In the genomic region with DNA sequence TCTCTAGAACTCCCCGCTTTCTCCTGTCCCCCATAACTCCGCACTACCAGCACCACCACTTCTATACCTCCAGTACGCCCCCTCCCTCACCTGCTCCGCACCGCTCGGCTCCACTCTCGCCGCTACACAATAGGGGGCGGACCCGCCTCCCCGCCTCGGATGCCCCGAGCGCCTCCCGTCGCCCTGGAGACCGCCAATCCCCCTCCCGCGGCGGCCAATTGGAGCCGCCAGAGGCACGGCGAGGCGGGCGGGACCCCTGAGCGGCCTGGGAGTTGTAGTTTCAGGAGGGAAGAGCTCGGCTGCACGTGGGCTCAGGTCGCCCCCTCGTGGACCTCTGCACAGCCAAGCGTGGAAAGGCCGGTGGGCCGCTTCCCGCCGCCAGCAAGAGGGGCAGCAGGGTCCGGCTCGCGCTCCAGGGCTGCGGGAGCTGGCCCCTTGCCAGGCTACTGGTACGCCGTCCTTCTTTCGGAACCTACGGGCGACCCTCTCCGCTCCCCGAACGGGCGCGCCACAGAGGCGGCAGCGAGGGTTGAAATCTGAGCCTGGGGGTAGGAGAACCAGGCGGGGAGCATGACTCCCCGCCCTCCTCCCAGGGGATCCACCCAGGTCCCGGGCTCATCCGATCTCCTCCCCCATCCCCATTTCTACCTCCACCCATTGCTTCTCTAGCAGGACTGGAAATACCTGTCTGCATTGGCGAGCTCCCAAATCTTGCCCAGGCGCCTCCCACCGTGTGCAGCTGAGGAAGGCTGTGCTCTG, we compare ENCODE assay signal across 8 cellular contexts. TPM values are rescaled to one million over a fixed set of nuclear protein-coding genes. Genes with fewer than 3 reads are reported as not detected.
DNase-seq lines count a peak whose midpoint lies in the region; ATAC-seq and TF ChIP-seq lines count a peak whose summit lies in the region.

A gene with protein sequence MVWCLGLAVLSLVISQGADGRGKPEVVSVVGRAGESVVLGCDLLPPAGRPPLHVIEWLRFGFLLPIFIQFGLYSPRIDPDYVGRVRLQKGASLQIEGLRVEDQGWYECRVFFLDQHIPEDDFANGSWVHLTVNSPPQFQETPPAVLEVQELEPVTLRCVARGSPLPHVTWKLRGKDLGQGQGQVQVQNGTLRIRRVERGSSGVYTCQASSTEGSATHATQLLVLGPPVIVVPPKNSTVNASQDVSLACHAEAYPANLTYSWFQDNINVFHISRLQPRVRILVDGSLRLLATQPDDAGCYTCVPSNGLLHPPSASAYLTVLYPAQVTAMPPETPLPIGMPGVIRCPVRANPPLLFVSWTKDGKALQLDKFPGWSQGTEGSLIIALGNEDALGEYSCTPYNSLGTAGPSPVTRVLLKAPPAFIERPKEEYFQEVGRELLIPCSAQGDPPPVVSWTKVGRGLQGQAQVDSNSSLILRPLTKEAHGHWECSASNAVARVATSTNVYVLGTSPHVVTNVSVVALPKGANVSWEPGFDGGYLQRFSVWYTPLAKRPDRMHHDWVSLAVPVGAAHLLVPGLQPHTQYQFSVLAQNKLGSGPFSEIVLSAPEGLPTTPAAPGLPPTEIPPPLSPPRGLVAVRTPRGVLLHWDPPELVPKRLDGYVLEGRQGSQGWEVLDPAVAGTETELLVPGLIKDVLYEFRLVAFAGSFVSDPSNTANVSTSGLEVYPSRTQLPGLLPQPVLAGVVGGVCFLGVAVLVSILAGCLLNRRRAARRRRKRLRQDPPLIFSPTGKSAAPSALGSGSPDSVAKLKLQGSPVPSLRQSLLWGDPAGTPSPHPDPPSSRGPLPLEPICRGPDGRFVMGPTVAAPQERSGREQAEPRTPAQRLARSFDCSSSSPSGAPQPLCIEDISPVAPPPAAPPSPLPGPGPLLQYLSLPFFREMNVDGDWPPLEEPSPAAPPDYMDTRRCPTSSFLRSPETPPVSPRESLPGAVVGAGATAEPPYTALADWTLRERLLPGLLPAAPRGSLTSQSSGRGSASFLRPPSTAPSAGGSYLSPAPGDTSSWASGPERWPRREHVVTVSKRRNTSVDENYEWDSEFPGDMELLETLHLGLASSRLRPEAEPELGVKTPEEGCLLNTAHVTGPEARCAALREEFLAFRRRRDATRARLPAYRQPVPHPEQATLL (minus strand): TSS at position 131 of the 759 bp plus-strand sequence. CDS start 2,159 bp downstream, outside the sequence.

- no peaks in the 10 kb centered on the region for H3K36me3 ChIP-seq in SK-N-SH (replicated peaks in 1 of 2; ENCODE audit: control insufficient read depth in 1 of 2, insufficient read depth in 2 of 2, low read length in 1 of 2)
- no peaks in the 10 kb centered on the region for H3K36me3 ChIP-seq in transverse colon

- peak within 1 kb of the TSS; percentile 29; the same call in 1 of the 2 replicates for H3K9ac ChIP-seq in SK-N-SH

- H3K4me3 ChIP-seq in GM12875 (ENCODE audit: low read depth, low read length) = no peak within 1 kb of the TSS
- H3K4me3 ChIP-seq in LNCaP clone FGC (ENCODE audit: low read depth, low read length) = peak within 1 kb of the TSS; percentile 50
- H3K4me3 ChIP-seq in SK-N-SH (ENCODE audit: low read depth in 2 of 2, low read length in 1 of 2) = peak within 1 kb of the TSS; percentile 68 to 72
- peak within 1 kb of the TSS; percentile 12 to 53 (median 43) for H3K4me3 ChIP-seq in transverse colon

- H3K79me2 ChIP-seq in SK-N-SH (ENCODE audit: insufficient read depth) = no peaks in the 10 kb centered on the region

- TF ChIP-seq RAD21 in SK-N-SH (IDR thresholded peaks at IDR 0.05; ENCODE audit: low read length) = peak; percentile 61

- TF ChIP-seq POLR2A in transverse colon (IDR thresholded peaks at IDR 0.05) = no peak

- in situ Hi-C loops in transverse colon (cut with MboI; ENCODE audit: low pct_ligation_motif_present in 1 of 4, low pct_unique_long_range_greater_than_20kb in 1 of 4, low sequenced_read_pairs in 3 of 4) = no loop called here

- H3K27ac ChIP-seq in SK-N-SH (ENCODE audit: low read depth in 2 of 2, low read length in 1 of 2) = no peak within 1 kb of the TSS; a peak in 1 of 4 replicates
- H3K27ac ChIP-seq in transverse colon = peak within 1 kb of the TSS; percentile 42 to 75 (median 63)

- DNase-seq in LNCaP clone FGC (ENCODE audit: low read depth) = peak; percentile 96
- DNase-seq in SK-N-SH = peak; percentile 95
- DNase-seq in activated naive CD8-positive, alpha-beta T cell treated with anti-CD3 and anti-CD28 coated beads, Interleukin-2, amount 50 U/mL, for 16 hours (ENCODE audit: low read depth, low spot score) = peak; percentile 82
- DNase-seq in left cardiac atrium = peak; percentile 91
- peak; percentile 56 to 96 (median 74) for DNase-seq in posterior cingulate gyrus
- DNase-seq in transverse colon = peak; percentile 92

- peak within 1 kb of the TSS; percentile 92 for H3K4me2 ChIP-seq in SK-N-SH

- CTCF ChIA-PET in SK-N-SH (lab: Yijun Ruan, JAX) = interaction anchor here (0.7 to 6.3 kb wide), 29 partner anchors 10 to 177 kb away, joined by 3 to 101 read pairs (median 4); a partner anchor contains a TSS

- ATAC-seq in left cardiac atrium (peak; percentile 91 to 94), HG03196 (IDR thresholded peaks at IDR 0.05; ENCODE audit: unreplicated experiment) (no peak)

- peaks cover 0 to 36% of the 10 kb centered on the region in 2 experiments; a peak in 1 of 4 replicates for H3K4me1 ChIP-seq in SK-N-SH (ENCODE audit: control insufficient read depth in 1 of 2, insufficient read depth in 2 of 2, low read depth in 1 of 2, low read length in 1 of 2)
- H3K4me1 ChIP-seq in transverse colon = peaks cover 7 to 57% (median 39%) of the 10 kb centered on the region in 4 donors

- no peak for TF ChIP-seq EP300 in SK-N-SH (IDR thresholded peaks at IDR 0.05; ENCODE audit: borderline replicate concordance in 1 of 2, low read depth in 1 of 2, low read length in 1 of 2)
- TF ChIP-seq EP300 in transverse colon (IDR thresholded peaks at IDR 0.05; ENCODE audit: low read depth) = no peak

- no peaks in the 10 kb centered on the region for H3K9me2 ChIP-seq in SK-N-SH

- H3K9me3 ChIP-seq in SK-N-SH (no peaks in the 10 kb centered on the region), transverse colon (no peaks in the 10 kb centered on the region)

- intact Hi-C loops in left cardiac atrium (cut with DNase I) (no loop called here), posterior cingulate gyrus (cut with DNase I) (no loop called here), transverse colon (cut with DNase I; ENCODE audit: low total_unique reads) (no loop called here)

- no peaks in the 10 kb centered on the region for H3F3A ChIP-seq in SK-N-SH (replicated peaks; ENCODE audit: insufficient read depth)

- no peaks in the 10 kb centered on the region; the same call in 1 of the 2 replicates for H3K27me3 ChIP-seq in SK-N-SH (ENCODE audit: insufficient read depth)
- peaks cover 14% of the 10 kb centered on the region for H3K27me3 ChIP-seq in transverse colon

- H4K20me1 ChIP-seq in SK-N-SH (ENCODE audit: insufficient read depth) = no peaks in the 10 kb centered on the region

- POLR2A ChIA-PET in SK-N-SH (lab: Yijun Ruan, JAX) = interaction anchor here (0.7 to 1.2 kb wide), 2 partner anchors 22 to 58 kb away, joined by 3 read pairs; no protein-coding TSS in a partner anchor

- 8% methylated on average over 41 of the region's 58 CpGs for WGBS in SK-N-SH (ENCODE audit: low lambda C conversion rate)
- WGBS in transverse colon (ENCODE audit: low coverage in 1 of 2), 2 donors = 3 to 6% methylated on average over 6 to 50 of the region's 58 CpGs

- H2AFZ ChIP-seq in SK-N-SH (ENCODE audit: low read depth) = peak within 1 kb of the TSS; percentile 80

- TF ChIP-seq CTCF in GM12875 (IDR thresholded peaks at IDR 0.05; ENCODE audit: borderline replicate concordance, insufficient read depth, low read depth, low read length) (peak; percentile 28; the same call in 1 of the 2 replicates), LNCaP clone FGC (IDR thresholded peaks at IDR 0.05; ENCODE audit: control insufficient read depth, extremely low read depth, insufficient read depth) (peak; percentile 69), SK-N-SH (IDR thresholded peaks at IDR 0.05) (peak; percentile 66), transverse colon (IDR thresholded peaks at IDR 0.05) (peak; percentile 33 to 60 (median 40))

TF ChIP-seq in SK-N-SH, 30 proteins besides CTCF, POLR2A, EP300 and RAD21 (continues in another document):
- TF ChIP-seq TAF1 (IDR thresholded peaks at IDR 0.05; ENCODE audit: borderline replicate concordance, low read depth, low read length) (no peak), FOXM1 (IDR thresholded peaks at IDR 0.05; ENCODE audit: low read depth) (no peak), RFX5 (IDR thresholded peaks at IDR 0.05; ENCODE audit: low read length) (no peak), POLR2AphosphoS5 (IDR thresholded peaks at IDR 0.05; ENCODE audit: low read depth, low read length) (no peak), SIN3A (IDR thresholded peaks at IDR 0.05; ENCODE audit: borderline replicate concordance, low read depth, low read length) (no peak), SMC3 (IDR thresholded peaks at IDR 0.05; ENCODE audit: low read depth, low read length) (peak; percentile 34; the same call in 1 of the 2 replicates)
- TF ChIP-seq, protein P1, sequence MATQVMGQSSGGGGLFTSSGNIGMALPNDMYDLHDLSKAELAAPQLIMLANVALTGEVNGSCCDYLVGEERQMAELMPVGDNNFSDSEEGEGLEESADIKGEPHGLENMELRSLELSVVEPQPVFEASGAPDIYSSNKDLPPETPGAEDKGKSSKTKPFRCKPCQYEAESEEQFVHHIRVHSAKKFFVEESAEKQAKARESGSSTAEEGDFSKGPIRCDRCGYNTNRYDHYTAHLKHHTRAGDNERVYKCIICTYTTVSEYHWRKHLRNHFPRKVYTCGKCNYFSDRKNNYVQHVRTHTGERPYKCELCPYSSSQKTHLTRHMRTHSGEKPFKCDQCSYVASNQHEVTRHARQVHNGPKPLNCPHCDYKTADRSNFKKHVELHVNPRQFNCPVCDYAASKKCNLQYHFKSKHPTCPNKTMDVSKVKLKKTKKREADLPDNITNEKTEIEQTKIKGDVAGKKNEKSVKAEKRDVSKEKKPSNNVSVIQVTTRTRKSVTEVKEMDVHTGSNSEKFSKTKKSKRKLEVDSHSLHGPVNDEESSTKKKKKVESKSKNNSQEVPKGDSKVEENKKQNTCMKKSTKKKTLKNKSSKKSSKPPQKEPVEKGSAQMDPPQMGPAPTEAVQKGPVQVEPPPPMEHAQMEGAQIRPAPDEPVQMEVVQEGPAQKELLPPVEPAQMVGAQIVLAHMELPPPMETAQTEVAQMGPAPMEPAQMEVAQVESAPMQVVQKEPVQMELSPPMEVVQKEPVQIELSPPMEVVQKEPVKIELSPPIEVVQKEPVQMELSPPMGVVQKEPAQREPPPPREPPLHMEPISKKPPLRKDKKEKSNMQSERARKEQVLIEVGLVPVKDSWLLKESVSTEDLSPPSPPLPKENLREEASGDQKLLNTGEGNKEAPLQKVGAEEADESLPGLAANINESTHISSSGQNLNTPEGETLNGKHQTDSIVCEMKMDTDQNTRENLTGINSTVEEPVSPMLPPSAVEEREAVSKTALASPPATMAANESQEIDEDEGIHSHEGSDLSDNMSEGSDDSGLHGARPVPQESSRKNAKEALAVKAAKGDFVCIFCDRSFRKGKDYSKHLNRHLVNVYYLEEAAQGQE (IDR thresholded peaks at IDR 0.05; ENCODE audit: low read depth, low read length) = no peak

RNA-seq across cellular contexts. Expression of the gene that starts here (rescaled TPM):
- 0.86 and 2.4 TPM in 2 replicates for polyA plus RNA-seq in SK-N-SH (2012; rRNA removed)
- polyA plus RNA-seq in SK-N-SH (2012; cell fraction: cytosol; rRNA removed) = 0.62 and 1.3 TPM in 2 replicates
- 6.9 and 10.8 TPM in 2 replicates for polyA plus RNA-seq in SK-N-SH (2012; cell fraction: nucleus; rRNA removed)
- total RNA-seq in left cardiac atrium (1 to 10 TPM; 1.4 to 3.3 TPM), transverse colon (100 to 1,000 TPM in 1 of 4 donors, 10 to 100 TPM in 3; 40.7 to 137 (median 81.3) TPM)

Comparison
In these comparisons a context has a peak if more than half of its experiments do, and no peak if none do; other contexts are left out.
1. RNA of the gene that starts here (total RNA-seq): 40.7 to 137 TPM in transverse colon; 1.4 to 3.3 TPM in left cardiac atrium; every median in the first group is over 4 times any median in the second.
2. H3K27ac ChIP-seq: peak in transverse colon (4 of 4); none in SK-N-SH (0 of 2).
3. Peak in every context shown above with its lines, with median percentiles within 50 percentile points of each other: CTCF ChIP-seq and DNase-seq.